Comparison of ENCODE assay signal across 8 cellular contexts in genomic region chr9:7626571-7627029, GRCh38.
DNase-seq lines count a peak whose midpoint lies in the region; ATAC-seq and TF ChIP-seq lines count a peak whose summit lies in the region.
"Not testable (repeated sequence)": the region's sequence is repeated elsewhere in the genome, so short reads cannot be mapped to it uniquely, and the experiment has no call there.

No MANE protein-coding gene starts in this region.

- H3K27me3 Mint-ChIP-seq in activated naive CD8-positive, alpha-beta T cell treated with anti-CD3 and anti-CD28 coated beads, Interleukin-2, amount 50 U/mL, for 24 hours = not testable (repeated sequence)
- peaks cover 0 to 18% of the 10 kb centered on the region in 2 donors for H3K27me3 Mint-ChIP-seq in stimulated activated naive B cell treated with anti-CD40 and anti-IgM and Interleukin-4, amounts not matched to agents 10 μg/mL and 1 μg/mL and 100 μg/mL, for 72 hours

- peak overlapping the region; percentile 43 for H3K27ac Mint-ChIP-seq in activated naive CD8-positive, alpha-beta T cell treated with anti-CD3 and anti-CD28 coated beads, Interleukin-2, amount 50 U/mL, for 24 hours
- H3K27ac Mint-ChIP-seq in stimulated activated naive B cell treated with anti-CD40 and anti-IgM and Interleukin-4, amounts not matched to agents 10 μg/mL and 1 μg/mL and 100 μg/mL, for 72 hours = peak overlapping the region; percentile 31

- H3K27me3 ChIP-seq in DND-41 (ENCODE audit: insufficient read depth, low read length, poor library complexity) = not testable (repeated sequence)

- peak overlapping the region; percentile 51 for H3K4me2 ChIP-seq in DND-41 (ENCODE audit: insufficient read depth, low read length)

- not testable (repeated sequence) for H3K36me3 ChIP-seq in DND-41 (ENCODE audit: insufficient read depth, low read length)

- H3K27ac ChIP-seq in DND-41 (ENCODE audit: low read length) = peak overlapping the region; percentile 50; the same call in 1 of the 2 replicates

- H3K9ac ChIP-seq in DND-41 (ENCODE audit: low read depth, low read length) = peak overlapping the region; percentile 30

- peak overlapping the region; percentile 72 for H2AFZ ChIP-seq in DND-41 (ENCODE audit: low read depth, low read length)

- H3K4me1 Mint-ChIP-seq in activated naive CD8-positive, alpha-beta T cell treated with anti-CD3 and anti-CD28 coated beads, Interleukin-2, amount 50 U/mL, for 24 hours = peaks cover 22% of the 10 kb centered on the region
- peaks cover 17 to 20% of the 10 kb centered on the region in 2 donors for H3K4me1 Mint-ChIP-seq in stimulated activated naive B cell treated with anti-CD40 and anti-IgM and Interleukin-4, amounts not matched to agents 10 μg/mL and 1 μg/mL and 100 μg/mL, for 72 hours

- H3K9me3 Mint-ChIP-seq in activated naive CD8-positive, alpha-beta T cell treated with anti-CD3 and anti-CD28 coated beads, Interleukin-2, amount 50 U/mL, for 24 hours = peaks cover 44% of the 10 kb centered on the region
- peaks cover 16 to 27% of the 10 kb centered on the region in 2 donors for H3K9me3 Mint-ChIP-seq in stimulated activated naive B cell treated with anti-CD40 and anti-IgM and Interleukin-4, amounts not matched to agents 10 μg/mL and 1 μg/mL and 100 μg/mL, for 72 hours

- H3K4me3 Mint-ChIP-seq in activated naive CD8-positive, alpha-beta T cell treated with anti-CD3 and anti-CD28 coated beads, Interleukin-2, amount 50 U/mL, for 24 hours = peak overlapping the region; percentile 55
- peak overlapping the region; percentile 55 to 63 for H3K4me3 Mint-ChIP-seq in stimulated activated naive B cell treated with anti-CD40 and anti-IgM and Interleukin-4, amounts not matched to agents 10 μg/mL and 1 μg/mL and 100 μg/mL, for 72 hours

- TF ChIP-seq CTCF in DND-41 (IDR thresholded peaks at IDR 0.05; ENCODE audit: borderline replicate concordance, extremely low read depth, low read length, poor library complexity, severe bottlenecking) = not testable (repeated sequence)

- H4K20me1 ChIP-seq in DND-41 (ENCODE audit: insufficient read depth, low read length) = not testable (repeated sequence)

- DNase-seq in DND-41 = peak; percentile 80
- DNase-seq in T-helper 1 cell = peak in 4 of 5 donors; percentile 21 to 77 (median 29)
- peak; percentile 15 to 30 for DNase-seq in activated CD4-positive, alpha-beta T cell treated with anti-CD3 and anti-CD28 coated beads, Interleukin-2, amount 50 U/mL, for 48 hours
- peak; percentile 12 for DNase-seq in activated T-helper 1 cell treated with Interleukin-2 at 50 U/mL for 16 hours (ENCODE audit: low read depth)
- DNase-seq in activated naive CD8-positive, alpha-beta T cell treated with anti-CD3 and anti-CD28 coated beads, Interleukin-2, amount 50 U/mL, for 24 hours = peak; percentile 17
- DNase-seq in islet precursor cell = peak; percentile 76
- DNase-seq in stimulated activated CD4-positive, alpha-beta T cell treated with anti-CD3 and anti-CD28 coated beads, Interleukin-2, amount 100 ng/mL, for 4 hours (ENCODE audit: low read depth) = peak; percentile 27
- DNase-seq in stimulated activated naive B cell treated with anti-CD40 and anti-IgM and Interleukin-4, amounts not matched to agents 10 μg/mL and 1 μg/mL and 100 μg/mL, for 72 hours = peak; percentile 21

- H3K4me1 ChIP-seq in DND-41 (ENCODE audit: insufficient read depth, low read length) = peaks cover 15% of the 10 kb centered on the region

- peak overlapping the region in 1 of 2 experiments; percentile 39; a peak in 2 of 4 replicates for H3K4me3 ChIP-seq in DND-41 (ENCODE audit: low read depth in 1 of 2, low read length in 2 of 2)

- ATAC-seq in DND-41 (ENCODE audit: insufficient read depth, low read depth) = peak; percentile 87
- not testable (repeated sequence) for ATAC-seq in activated naive CD8-positive, alpha-beta T cell treated with anti-CD3 and anti-CD28 coated beads, Interleukin-2, amount 50 U/mL, for 24 hours
- peak in 1 of 2 donors; percentile 57 for ATAC-seq in stimulated activated naive B cell treated with anti-CD40 and anti-IgM and Interleukin-4, amounts not matched to agents 10 μg/mL and 1 μg/mL and 100 μg/mL, for 72 hours (replicated peaks)

- H3K79me2 ChIP-seq in DND-41 (ENCODE audit: insufficient read depth, low read length) = not testable (repeated sequence)

- peaks cover 13% of the 10 kb centered on the region for H3K36me3 Mint-ChIP-seq in activated naive CD8-positive, alpha-beta T cell treated with anti-CD3 and anti-CD28 coated beads, Interleukin-2, amount 50 U/mL, for 24 hours (ENCODE audit: low read depth)
- H3K36me3 Mint-ChIP-seq in stimulated activated naive B cell treated with anti-CD40 and anti-IgM and Interleukin-4, amounts not matched to agents 10 μg/mL and 1 μg/mL and 100 μg/mL, for 72 hours = peaks cover 3 to 29% of the 10 kb centered on the region in 2 donors

- H3K9me3 ChIP-seq in DND-41 (ENCODE audit: insufficient read depth, low read length, severe bottlenecking) = not testable (repeated sequence)

Comparison
In these comparisons a context has a peak if more than half of its experiments do, and no peak if none do; other contexts are left out.
1. DNase-seq: peak in every context shown above with its lines; median percentile 80 in DND-41; 76 in islet precursor cell; 29 in T-helper 1 cell; 27 in stimulated activated CD4-positive, alpha-beta T cell treated with anti-CD3 and anti-CD28 coated beads, Interleukin-2, amount 100 ng/mL, for 4 hours; 22 in activated CD4-positive, alpha-beta T cell treated with anti-CD3 and anti-CD28 coated beads, Interleukin-2, amount 50 U/mL, for 48 hours; 21 in stimulated activated naive B cell treated with anti-CD40 and anti-IgM and Interleukin-4, amounts not matched to agents 10 μg/mL and 1 μg/mL and 100 μg/mL, for 72 hours; 17 in activated naive CD8-positive, alpha-beta T cell treated with anti-CD3 and anti-CD28 coated beads, Interleukin-2, amount 50 U/mL, for 24 hours; 12 in activated T-helper 1 cell treated with Interleukin-2 at 50 U/mL for 16 hours.